ENCODE assay signal across 9 cellular contexts in the genomic region with DNA sequence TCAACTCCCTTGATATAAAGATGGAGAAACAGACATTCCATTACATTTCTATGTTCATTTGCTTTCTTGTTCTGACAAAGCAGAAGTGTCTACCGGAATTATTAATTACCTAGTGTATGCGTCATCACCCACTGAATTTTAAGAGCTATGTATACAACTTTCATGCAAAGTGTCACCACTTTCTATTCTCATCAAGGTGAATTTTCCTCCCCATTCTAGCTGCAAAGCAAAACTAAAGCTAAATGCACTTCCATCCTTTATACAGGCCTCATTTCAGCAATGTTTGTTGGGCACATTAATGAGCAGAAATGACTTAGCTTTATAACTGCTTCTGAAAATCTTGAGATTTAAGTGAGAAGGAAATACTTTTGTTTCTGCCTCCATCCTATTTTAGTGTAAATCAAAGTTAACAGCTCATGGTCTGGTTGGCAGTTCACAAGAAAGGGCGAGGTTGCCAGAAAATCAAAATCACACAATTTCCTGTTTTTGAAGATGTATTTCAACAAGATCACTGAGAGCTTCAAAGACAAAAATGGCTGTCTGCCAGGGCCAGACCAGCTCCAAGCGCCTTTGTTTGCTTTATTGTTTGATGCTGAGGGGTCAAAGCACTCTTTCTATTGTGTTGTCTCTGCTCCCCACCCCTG. TPM values are rescaled to one million over a fixed set of nuclear protein-coding genes. Genes with fewer than 3 reads are reported as not detected.
A peak's percentile ranks its signal among the peaks of the same experiment; 100 is the strongest.
DNase-seq lines count a peak whose midpoint lies in the region; ATAC-seq and TF ChIP-seq lines count a peak whose summit lies in the region.
"Had no signal": no experiment of that assay in that cellular context is flagged by ENCODE, and none has a peak within 500 bp of the region (broad histone marks: within the 10 kb centered on the region; RNA-seq: fewer than 3 reads in every experiment).

No MANE protein-coding gene starts in this region.

- H3K79me1 ChIP-seq in trophoblast cell (ENCODE audit: low read length), result no peaks in the 10 kb centered on the region

- peaks cover 29% of the 10 kb centered on the region for H3K27me3 Mint-ChIP-seq in activated T-cell treated with anti-CD3 and anti-CD28 coated beads, Interleukin-2, amount 50 U/mL, for 24 hours
- no peaks in the 10 kb centered on the region for H3K27me3 Mint-ChIP-seq in stimulated activated memory B cell treated with anti-CD40 and anti-IgM and Interleukin-4, amounts not matched to agents 10 μg/mL and 1 μg/mL and 100 μg/mL, for 72 hours

- H3K14ac ChIP-seq in trophoblast cell (ENCODE audit: low read length), result no peak overlapping the region

- no peak for DNase-seq in activated T-cell treated with anti-CD3 and anti-CD28 coated beads, Interleukin-2, amount 50 U/mL, for 24 hours
- no peak for DNase-seq in activated T-cell treated with anti-CD3 and anti-CD28 coated beads, Interleukin-2, amount 50 U/mL, for 48 hours
- peak; percentile 64 for DNase-seq in activated effector memory CD4-positive, alpha-beta T cell treated with anti-CD3 and anti-CD28 coated beads, Interleukin-2, amount 50 U/mL, for 16 hours
- DNase-seq in ovary, result no peak
- no peak for DNase-seq in T-helper 9 cell
- DNase-seq in trophoblast cell, result no peak

- peaks cover 10% of the 10 kb centered on the region for H3K9me3 Mint-ChIP-seq in activated T-cell treated with anti-CD3 and anti-CD28 coated beads, Interleukin-2, amount 50 U/mL, for 24 hours
- H3K9me3 Mint-ChIP-seq in stimulated activated memory B cell treated with anti-CD40 and anti-IgM and Interleukin-4, amounts not matched to agents 10 μg/mL and 1 μg/mL and 100 μg/mL, for 72 hours, result no peaks in the 10 kb centered on the region

- H2BK120ac ChIP-seq in trophoblast cell (ENCODE audit: insufficient read depth, low read length, poor library complexity), result no peak overlapping the region

- H3K4ac ChIP-seq in trophoblast cell (ENCODE audit: low read depth, low read length), result no peak overlapping the region

- no peak overlapping the region for H2AK5ac ChIP-seq in trophoblast cell (ENCODE audit: low read length)

- no peak for TF ChIP-seq EP300 in ovary (IDR thresholded peaks at IDR 0.05)

- H3K27ac ChIP-seq in ovary (no peak overlapping the region), trophoblast cell (ENCODE audit: low read depth, low read length) (no peak overlapping the region)

- H3K4me2 ChIP-seq in trophoblast cell (ENCODE audit: low read length), result no peak overlapping the region

- no peaks in the 10 kb centered on the region for H3K27me3 ChIP-seq in ovary
- H3K27me3 ChIP-seq in trophoblast cell (ENCODE audit: insufficient read depth, low read length), result no peaks in the 10 kb centered on the region

- no peak overlapping the region for H3K9ac ChIP-seq in trophoblast cell (ENCODE audit: low read length)

- 69 to 74% (median 70%) methylated on average over 4 of the region's 4 CpGs for WGBS in ovary, 3 donors
- WGBS in trophoblast cell (ENCODE audit: extremely low coverage, insufficient coverage, insufficient read length), result no CpG with 5 or more reads among the region's 4 CpGs

- H3K23ac ChIP-seq in trophoblast cell (ENCODE audit: low read length), result no peak overlapping the region

- H2AFZ ChIP-seq in trophoblast cell (ENCODE audit: insufficient read depth, low read length, poor library complexity), result no peak overlapping the region

- H3K4me1 Mint-ChIP-seq in activated T-cell treated with anti-CD3 and anti-CD28 coated beads, Interleukin-2, amount 50 U/mL, for 24 hours (ENCODE audit: low read depth), result peaks cover 84% of the 10 kb centered on the region
- H3K4me1 Mint-ChIP-seq in stimulated activated memory B cell treated with anti-CD40 and anti-IgM and Interleukin-4, amounts not matched to agents 10 μg/mL and 1 μg/mL and 100 μg/mL, for 72 hours, result peaks cover 38% of the 10 kb centered on the region

- ATAC-seq in HG03097 (IDR thresholded peaks at IDR 0.05; ENCODE audit: low FRiP score, unreplicated experiment), result peak; percentile 55
- ATAC-seq in stimulated activated memory B cell treated with anti-CD40 and anti-IgM and Interleukin-4, amounts not matched to agents 10 μg/mL and 1 μg/mL and 100 μg/mL, for 72 hours, result peak; percentile 82

- no peak for TF ChIP-seq CTCF in ovary (IDR thresholded peaks at IDR 0.05)

- no peak overlapping the region for H4K91ac ChIP-seq in trophoblast cell (ENCODE audit: low read depth, low read length)

- no peak overlapping the region for H3K18ac ChIP-seq in trophoblast cell (ENCODE audit: low read length)

- no peak for TF ChIP-seq POLR2A in ovary (IDR thresholded peaks at IDR 0.05)

- H3K4me3 ChIP-seq in ovary (no peak overlapping the region), trophoblast cell (ENCODE audit: low read depth, low read length) (no peak overlapping the region)

- H3K4me1 ChIP-seq in ovary (ENCODE audit: insufficient read depth), result no peaks in the 10 kb centered on the region
- no peaks in the 10 kb centered on the region for H3K4me1 ChIP-seq in trophoblast cell (ENCODE audit: control insufficient read depth in 1 of 2, insufficient read depth in 2 of 2, low read length in 2 of 2)

- intact Hi-C loops in ovary (cut with DNase I), result no loop called here

- H2BK12ac ChIP-seq in trophoblast cell (ENCODE audit: low read length), result no peak overlapping the region

- H4K8ac ChIP-seq in trophoblast cell (ENCODE audit: low read depth, low read length), result no peak overlapping the region

- H3K4me3 Mint-ChIP-seq in activated T-cell treated with anti-CD3 and anti-CD28 coated beads, Interleukin-2, amount 50 U/mL, for 24 hours, result peak overlapping the region; percentile 15
- no peak overlapping the region for H3K4me3 Mint-ChIP-seq in stimulated activated memory B cell treated with anti-CD40 and anti-IgM and Interleukin-4, amounts not matched to agents 10 μg/mL and 1 μg/mL and 100 μg/mL, for 72 hours

- no peaks in the 10 kb centered on the region for H3K79me2 ChIP-seq in trophoblast cell (ENCODE audit: control insufficient read depth, insufficient read depth, low read length, poor library complexity)

- H3K36me3 ChIP-seq in ovary (no peaks in the 10 kb centered on the region), trophoblast cell (ENCODE audit: control insufficient read depth in 1 of 2, insufficient read depth in 2 of 2, low read length in 2 of 2) (no peaks in the 10 kb centered on the region)

- peak overlapping the region; percentile 91 for H3K27ac Mint-ChIP-seq in activated T-cell treated with anti-CD3 and anti-CD28 coated beads, Interleukin-2, amount 50 U/mL, for 24 hours
- peak overlapping the region; percentile 46 for H3K27ac Mint-ChIP-seq in stimulated activated memory B cell treated with anti-CD40 and anti-IgM and Interleukin-4, amounts not matched to agents 10 μg/mL and 1 μg/mL and 100 μg/mL, for 72 hours

- no peak overlapping the region for H4K12ac ChIP-seq in trophoblast cell (ENCODE audit: low read depth, low read length)

- peaks cover 6% of the 10 kb centered on the region for H3K36me3 Mint-ChIP-seq in activated T-cell treated with anti-CD3 and anti-CD28 coated beads, Interleukin-2, amount 50 U/mL, for 24 hours (ENCODE audit: low read depth)
- H3K36me3 Mint-ChIP-seq in stimulated activated memory B cell treated with anti-CD40 and anti-IgM and Interleukin-4, amounts not matched to agents 10 μg/mL and 1 μg/mL and 100 μg/mL, for 72 hours, result no peaks in the 10 kb centered on the region

- H2BK5ac ChIP-seq in trophoblast cell (ENCODE audit: low read depth, low read length, poor library complexity), result no peak overlapping the region

- H3K9me3 ChIP-seq in ovary, result no peaks in the 10 kb centered on the region
- no peaks in the 10 kb centered on the region for H3K9me3 ChIP-seq in trophoblast cell (ENCODE audit: insufficient read depth, low read depth, low read length)

RNA-seq across cellular contexts. Expression of a gene that starts 7.2 kb away (rescaled TPM):
- 1 to 10 TPM in 1 of 7 donors, under 1 TPM in 3, not detected in 3; 0.10 to 1.0 (median 0.74) TPM for total RNA-seq in ovary
- polyA plus RNA-seq in ovary, result 1 to 10 TPM in 1 of 2 donors, not detected in 1; 1.6 TPM
- not detected in 2 replicates for polyA plus RNA-seq in trophoblast cell (2013)
- total RNA-seq: M059J had no signal
